Comparison of ENCODE assay signal across 8 cellular contexts in genomic region chr5:112757468-112758208, GRCh38.
A peak's percentile ranks its signal among the peaks of the same experiment; 100 is the strongest.
DNase-seq lines count a peak whose midpoint lies in the region; ATAC-seq and TF ChIP-seq lines count a peak whose summit lies in the region.

No MANE protein-coding gene starts in this region.

- peak; percentile 95 for TF ChIP-seq CTCF in RWPE2 (IDR thresholded peaks at IDR 0.05; ENCODE audit: poor library complexity, severe bottlenecking)

- peaks cover 8% of the 10 kb centered on the region for H3K36me3 Mint-ChIP-seq in effector memory CD8-positive, alpha-beta T cell (ENCODE audit: insufficient read depth)

- no peaks in the 10 kb centered on the region for H3K4me1 ChIP-seq in RWPE2 (ENCODE audit: insufficient read depth, poor library complexity, severe bottlenecking)

- DNase-seq in SIG-M5 treated with dmso at 0.1 percent for 504 hours (lab: John Stamatoyannopoulos, UW; ENCODE audit: unreplicated experiment) (peak; percentile 79), SIG-M5 (lab: John Stamatoyannopoulos, UW) (no peak), KBM-7 (peak; percentile 75), RWPE2 (ENCODE audit: low spot score) (no peak), midbrain (lab: John Stamatoyannopoulos, UW) (peak; percentile 77)
- DNase-seq in effector memory CD8-positive, alpha-beta T cell = peak in 1 of 3 experiments; percentile 3
- no peak for DNase-seq in stimulated activated CD4-positive, alpha-beta T cell treated with anti-CD3 and anti-CD28 coated beads, Interleukin-2, amount 100 ng/mL, for 48 hours

- H3K27ac ChIP-seq in RWPE2 (ENCODE audit: poor library complexity, severe bottlenecking) = no peak overlapping the region

- peaks cover 3 to 12% of the 10 kb centered on the region in 2 donors for H3K4me1 Mint-ChIP-seq in effector memory CD8-positive, alpha-beta T cell (ENCODE audit: low read depth in 2 of 2)

- peak overlapping the region in 1 of 2 donors; percentile 38 for H3K4me3 Mint-ChIP-seq in effector memory CD8-positive, alpha-beta T cell

- H3K4me3 ChIP-seq in RWPE2 (ENCODE audit: severe bottlenecking) = no peak overlapping the region

- H3K27me3 ChIP-seq in RWPE2 (ENCODE audit: insufficient read depth, poor library complexity, severe bottlenecking) = no peaks in the 10 kb centered on the region

- peaks cover under 1% of the 10 kb centered on the region for H3K9me3 ChIP-seq in RWPE2 (ENCODE audit: severe bottlenecking)

- no peaks in the 10 kb centered on the region for H3K27me3 Mint-ChIP-seq in effector memory CD8-positive, alpha-beta T cell

- ATAC-seq in GM21737 (IDR thresholded peaks at IDR 0.05; ENCODE audit: unreplicated experiment) = peak; percentile 72
- ATAC-seq in RWPE2 (ENCODE audit: low read depth) = peak; percentile 83
- peak; percentile 92 for ATAC-seq in effector memory CD8-positive, alpha-beta T cell (replicated peaks)

- peaks cover 33% of the 10 kb centered on the region for H3K36me3 ChIP-seq in RWPE2 (ENCODE audit: low read depth)

- H3K9me3 Mint-ChIP-seq in effector memory CD8-positive, alpha-beta T cell = no peaks in the 10 kb centered on the region

- in situ Hi-C loops in KBM-7 (cut with MboI; ENCODE audit: low pct_unique_long_range_greater_than_20kb, low sequenced_read_pairs) = no loop called here

- H3K27ac Mint-ChIP-seq in effector memory CD8-positive, alpha-beta T cell = peak overlapping the region in 1 of 2 donors; percentile 72

Comparison
In these comparisons a context has a peak if more than half of its experiments do, and no peak if none do; other contexts are left out.
1. DNase-seq: peak in SIG-M5 treated with dmso at 0.1 percent for 504 hours (single experiment), KBM-7 (single experiment) and midbrain (single experiment); none in SIG-M5 (single experiment), RWPE2 (single experiment) and stimulated activated CD4-positive, alpha-beta T cell treated with anti-CD3 and anti-CD28 coated beads, Interleukin-2, amount 100 ng/mL, for 48 hours (0 of 2).
2. Peak in every context shown above with its lines, with median percentiles within 50 percentile points of each other: ATAC-seq.